25 cellular contexts compared by ENCODE assay signal in genomic region chr2:114534728-114535084, GRCh38.
"Had no signal": no experiment of that assay in that cellular context is flagged by ENCODE, and none has a peak within 500 bp of the region (broad histone marks: within the 10 kb centered on the region; RNA-seq: fewer than 3 reads in every experiment).

No MANE protein-coding gene starts in this region.

- H3K9me3 ChIP-seq: breast epithelium had no signal

- H3K4me1 Mint-ChIP-seq: activated B cell treated with CpG ODN at 0.5 μM for 24 hours; activated CD4-positive, alpha-beta T cell treated with anti-CD3 and anti-CD28 coated beads, Interleukin-2, amount 10 ng/mL, durations not matched to agents 24 days and 14 days; activated CD8-positive, alpha-beta memory T cell treated with anti-CD3 and anti-CD28 coated beads, Interleukin-2, amount 10 ng/mL, durations not matched to agents 7 days and 5 days; activated naive CD4-positive, alpha-beta T cell treated with anti-CD3 and anti-CD28 coated beads, Interleukin-2, amount 50 U/mL, for 24 hours; T-helper 17 cell had no signal

- H3K36me3 Mint-ChIP-seq: activated CD8-positive, alpha-beta memory T cell treated with anti-CD3 and anti-CD28 coated beads, Interleukin-2, amount 10 ng/mL, durations not matched to agents 7 days and 5 days; activated naive CD4-positive, alpha-beta T cell treated with anti-CD3 and anti-CD28 coated beads, Interleukin-2, amount 50 U/mL, for 24 hours had no signal

- H3K27me3 ChIP-seq: breast epithelium had no signal

- H3K4me3 Mint-ChIP-seq: activated B cell treated with CpG ODN at 0.5 μM for 24 hours; activated CD4-positive, alpha-beta T cell treated with anti-CD3 and anti-CD28 coated beads, Interleukin-2, amount 10 ng/mL, durations not matched to agents 24 days and 14 days; activated CD8-positive, alpha-beta memory T cell treated with anti-CD3 and anti-CD28 coated beads, Interleukin-2, amount 10 ng/mL, durations not matched to agents 7 days and 5 days; activated naive CD4-positive, alpha-beta T cell treated with anti-CD3 and anti-CD28 coated beads, Interleukin-2, amount 50 U/mL, for 24 hours; T-helper 17 cell had no signal

- H3K27ac Mint-ChIP-seq: activated B cell treated with CpG ODN at 0.5 μM for 24 hours; activated CD4-positive, alpha-beta T cell treated with anti-CD3 and anti-CD28 coated beads, Interleukin-2, amount 10 ng/mL, durations not matched to agents 24 days and 14 days; activated CD8-positive, alpha-beta memory T cell treated with anti-CD3 and anti-CD28 coated beads, Interleukin-2, amount 10 ng/mL, durations not matched to agents 7 days and 5 days; activated naive CD4-positive, alpha-beta T cell treated with anti-CD3 and anti-CD28 coated beads, Interleukin-2, amount 50 U/mL, for 24 hours; activated T-helper 2 cell treated with anti-CD3 and anti-CD28 coated beads, Interferon-gamma antibody, Interleukin-2, Interleukin-4, amounts not matched to agents 10 μg/mL and 5 μg/mL and 100 μg/mL, durations not matched to agents 14 hours and 24 hours and 36 hours; T-helper 17 cell had no signal

- DNase-seq: activated B cell treated with CpG ODN at 0.5 μM for 24 hours; activated CD4-positive, alpha-beta T cell treated with anti-CD3 and anti-CD28 coated beads for 1 hour; activated CD4-positive, alpha-beta T cell treated with anti-CD3 and anti-CD28 coated beads, Interleukin-2, amount 10 ng/mL, durations not matched to agents 24 days and 14 days; activated CD4-positive, alpha-beta T cell treated with anti-CD3 and anti-CD28 coated beads, Interleukin-2, amount 50 U/mL, for 48 hours; activated CD8-positive, alpha-beta memory T cell treated with anti-CD3 and anti-CD28 coated beads, Interleukin-2, amount 10 ng/mL, durations not matched to agents 7 days and 5 days; activated gamma-delta T cell treated with Interleukin-2 at 50 U/mL for 16 hours; activated T-cell treated with anti-CD3 and anti-CD28 coated beads, Interleukin-2, amount 50 U/mL, for 48 hours; aorta; Karpas-422; NCI-H1048; NCI-H146; NCI-H187 treated with DMSO at 0.1 percent for 48 hours; NCI-H2081 treated with DMSO at 0.1 percent for 48 hours; NCI-H2171; NCI-H2227 treated with DMSO at 0.1 percent for 48 hours; NCI-H446 treated with DMSO at 0.1 percent for 48 hours; NCI-H524 treated with DMSO at 0.1 percent for 48 hours; NCI-H774; SIG-M5; T-helper 17 cell; T-helper 9 cell had no signal

- H3K27me3 Mint-ChIP-seq: activated CD4-positive, alpha-beta T cell treated with anti-CD3 and anti-CD28 coated beads, Interleukin-2, amount 10 ng/mL, durations not matched to agents 24 days and 14 days; activated CD8-positive, alpha-beta memory T cell treated with anti-CD3 and anti-CD28 coated beads, Interleukin-2, amount 10 ng/mL, durations not matched to agents 7 days and 5 days had no signal

- H3K27ac ChIP-seq: breast epithelium had no signal

- H3K36me3 ChIP-seq: breast epithelium had no signal

- H3K4me1 ChIP-seq: breast epithelium had no signal

- H3K4me3 ChIP-seq: breast epithelium, K562 had no signal

- H3K9me3 Mint-ChIP-seq: activated B cell treated with CpG ODN at 0.5 μM for 24 hours; activated CD4-positive, alpha-beta T cell treated with anti-CD3 and anti-CD28 coated beads, Interleukin-2, amount 10 ng/mL, durations not matched to agents 24 days and 14 days; activated naive CD4-positive, alpha-beta T cell treated with anti-CD3 and anti-CD28 coated beads, Interleukin-2, amount 50 U/mL, for 24 hours; activated T-helper 2 cell treated with anti-CD3 and anti-CD28 coated beads, Interferon-gamma antibody, Interleukin-2, Interleukin-4, amounts not matched to agents 10 μg/mL and 5 μg/mL and 100 μg/mL, durations not matched to agents 14 hours and 24 hours and 36 hours had no signal
